ENCODE assay signal across 1 cellular context in the genomic region with DNA sequence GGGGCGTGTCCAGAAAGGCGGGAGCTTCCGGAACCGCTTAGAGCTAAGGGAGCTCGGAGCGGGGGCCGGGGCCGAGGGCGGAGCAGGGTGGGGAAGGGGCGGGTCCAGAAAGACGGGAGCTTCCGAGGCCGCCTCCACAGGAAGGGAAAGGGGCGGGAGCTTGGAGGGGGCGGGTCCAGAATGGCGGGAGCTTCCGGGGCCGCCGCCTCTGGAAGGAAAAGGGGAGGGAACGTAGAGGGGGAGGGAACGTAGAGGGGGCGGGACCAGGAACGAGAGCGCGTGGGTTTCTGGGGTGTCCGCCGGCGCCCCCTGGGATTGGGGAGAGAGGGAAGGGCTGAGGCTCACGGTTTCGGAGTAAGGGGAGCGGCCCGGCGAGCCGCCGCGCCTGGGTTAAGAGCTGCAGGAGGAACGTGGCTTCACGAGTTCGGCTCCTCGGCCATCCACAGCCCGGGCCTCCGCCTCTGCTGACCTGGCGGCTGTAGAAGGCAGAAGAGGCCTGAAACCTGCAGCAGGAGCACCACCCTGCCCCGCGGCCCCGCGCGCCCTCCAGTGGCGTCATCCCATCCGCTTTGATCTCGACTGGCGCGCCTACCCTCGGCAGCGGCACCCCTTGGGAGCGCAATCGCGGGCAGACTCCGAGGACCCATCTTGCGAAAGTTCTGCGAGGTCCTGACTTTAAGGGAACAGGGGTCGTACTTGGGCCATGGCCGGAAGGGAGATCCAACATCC.
A peak's percentile ranks its signal among the peaks of the same experiment; 100 is the strongest.
TF ChIP-seq lines count a peak whose summit lies in the region.

No MANE protein-coding gene starts in this region.

TF ChIP-seq in K562, 482 proteins besides CTCF, POLR2A, EP300 and RAD21 (continued from another document):
- TF ChIP-seq, protein P1, sequence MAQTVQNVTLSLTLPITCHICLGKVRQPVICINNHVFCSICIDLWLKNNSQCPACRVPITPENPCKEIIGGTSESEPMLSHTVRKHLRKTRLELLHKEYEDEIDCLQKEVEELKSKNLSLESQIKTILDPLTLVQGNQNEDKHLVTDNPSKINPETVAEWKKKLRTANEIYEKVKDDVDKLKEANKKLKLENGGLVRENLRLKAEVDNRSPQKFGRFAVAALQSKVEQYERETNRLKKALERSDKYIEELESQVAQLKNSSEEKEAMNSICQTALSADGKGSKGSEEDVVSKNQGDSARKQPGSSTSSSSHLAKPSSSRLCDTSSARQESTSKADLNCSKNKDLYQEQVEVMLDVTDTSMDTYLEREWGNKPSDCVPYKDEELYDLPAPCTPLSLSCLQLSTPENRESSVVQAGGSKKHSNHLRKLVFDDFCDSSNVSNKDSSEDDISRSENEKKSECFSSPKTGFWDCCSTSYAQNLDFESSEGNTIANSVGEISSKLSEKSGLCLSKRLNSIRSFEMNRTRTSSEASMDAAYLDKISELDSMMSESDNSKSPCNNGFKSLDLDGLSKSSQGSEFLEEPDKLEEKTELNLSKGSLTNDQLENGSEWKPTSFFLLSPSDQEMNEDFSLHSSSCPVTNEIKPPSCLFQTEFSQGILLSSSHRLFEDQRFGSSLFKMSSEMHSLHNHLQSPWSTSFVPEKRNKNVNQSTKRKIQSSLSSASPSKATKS (CRISPR knock-in tag; IDR thresholded peaks at IDR 0.05): no peak
- TF ChIP-seq, protein P2, sequence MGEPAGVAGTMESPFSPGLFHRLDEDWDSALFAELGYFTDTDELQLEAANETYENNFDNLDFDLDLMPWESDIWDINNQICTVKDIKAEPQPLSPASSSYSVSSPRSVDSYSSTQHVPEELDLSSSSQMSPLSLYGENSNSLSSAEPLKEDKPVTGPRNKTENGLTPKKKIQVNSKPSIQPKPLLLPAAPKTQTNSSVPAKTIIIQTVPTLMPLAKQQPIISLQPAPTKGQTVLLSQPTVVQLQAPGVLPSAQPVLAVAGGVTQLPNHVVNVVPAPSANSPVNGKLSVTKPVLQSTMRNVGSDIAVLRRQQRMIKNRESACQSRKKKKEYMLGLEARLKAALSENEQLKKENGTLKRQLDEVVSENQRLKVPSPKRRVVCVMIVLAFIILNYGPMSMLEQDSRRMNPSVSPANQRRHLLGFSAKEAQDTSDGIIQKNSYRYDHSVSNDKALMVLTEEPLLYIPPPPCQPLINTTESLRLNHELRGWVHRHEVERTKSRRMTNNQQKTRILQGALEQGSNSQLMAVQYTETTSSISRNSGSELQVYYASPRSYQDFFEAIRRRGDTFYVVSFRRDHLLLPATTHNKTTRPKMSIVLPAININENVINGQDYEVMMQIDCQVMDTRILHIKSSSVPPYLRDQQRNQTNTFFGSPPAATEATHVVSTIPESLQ (CRISPR knock-in tag; IDR thresholded peaks at IDR 0.05): 0 out of 2 replicates have a peak, but pooled peaks have one; percentile 83
- TF ChIP-seq SAP30 (IDR thresholded peaks at IDR 0.05; ENCODE audit: borderline replicate concordance, insufficient read depth, low read depth, low read length, poor library complexity, severe bottlenecking) (peak; percentile 73), ZNF165 (CRISPR knock-in tag; IDR thresholded peaks at IDR 0.05; ENCODE audit: borderline replicate concordance) (0 out of 2 replicates have a peak, but pooled peaks have one; percentile 50), NFYB (IDR thresholded peaks at IDR 0.05; ENCODE audit: extremely low read depth, insufficient read length) (no peak), BRD9 (IDR thresholded peaks at IDR 0.05; ENCODE audit: low read depth, partially characterized antibody) (peak; percentile 86), PRPF4 (IDR thresholded peaks at IDR 0.05; ENCODE audit: insufficient read depth, low read depth, low read length, poor library complexity, severe bottlenecking) (no peak), POLR3A (IDR thresholded peaks at IDR 0.05; ENCODE audit: borderline replicate concordance, extremely low read depth, insufficient read depth, insufficient read length) (no peak), ARID2 (IDR thresholded peaks at IDR 0.05) (peak; percentile 60; the same call in 1 of the 2 replicates), TCFL5 (CRISPR knock-in tag; conservative IDR thresholded peaks at IDR 0.05) (no peak), SUPT5H (IDR thresholded peaks at IDR 0.05) (peak; percentile 92), ZNF77 (CRISPR knock-in tag; IDR thresholded peaks at IDR 0.05) (no peak), NFIC (IDR thresholded peaks at IDR 0.05) (peak; percentile 52), HDAC1 (IDR thresholded peaks at IDR 0.05) (peak in 1 of 2 experiments; percentile 85; a peak in 2 of 4 replicates), ZNF444 (CRISPR knock-in tag; IDR thresholded peaks at IDR 0.05) (no peak), ATF7 (IDR thresholded peaks at IDR 0.05) (peak; percentile 91), STAG1 (CRISPR knock-in tag; IDR thresholded peaks at IDR 0.05; ENCODE audit: borderline replicate concordance) (peak; percentile 96), BHLHE40 (IDR thresholded peaks at IDR 0.05; ENCODE audit: low read length) (peak; percentile 60; the same call in 1 of the 2 replicates), TAF9B (IDR thresholded peaks at IDR 0.05; ENCODE audit: partially characterized antibody) (peak; percentile 34), NR2C2 (CRISPR knock-in tag; IDR thresholded peaks at IDR 0.05) (0 out of 2 replicates have a peak, but pooled peaks have one; percentile 63), NR2C2 (tag; IDR thresholded peaks at IDR 0.05) (peak; percentile 35; the same call in 1 of the 2 replicates), CREM (IDR thresholded peaks at IDR 0.05; ENCODE audit: low read depth) (peak; percentile 91)
- TF ChIP-seq, protein P3, sequence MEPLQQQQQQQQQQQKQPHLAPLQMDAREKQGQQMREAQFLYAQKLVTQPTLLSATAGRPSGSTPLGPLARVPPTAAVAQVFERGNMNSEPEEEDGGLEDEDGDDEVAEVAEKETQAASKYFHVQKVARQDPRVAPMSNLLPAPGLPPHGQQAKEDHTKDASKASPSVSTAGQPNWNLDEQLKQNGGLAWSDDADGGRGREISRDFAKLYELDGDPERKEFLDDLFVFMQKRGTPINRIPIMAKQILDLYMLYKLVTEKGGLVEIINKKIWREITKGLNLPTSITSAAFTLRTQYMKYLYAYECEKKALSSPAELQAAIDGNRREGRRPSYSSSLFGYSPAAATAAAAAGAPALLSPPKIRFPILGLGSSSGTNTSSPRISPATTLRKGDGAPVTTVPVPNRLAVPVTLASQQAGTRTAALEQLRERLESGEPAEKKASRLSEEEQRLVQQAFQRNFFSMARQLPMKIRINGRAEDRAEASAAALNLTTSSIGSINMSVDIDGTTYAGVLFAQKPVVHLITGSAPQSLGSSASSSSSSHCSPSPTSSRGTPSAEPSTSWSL (CRISPR knock-in tag; IDR thresholded peaks at IDR 0.05; ENCODE audit: borderline replicate concordance): 0 out of 2 replicates have a peak, but pooled peaks have one; percentile 13
- TF ChIP-seq, protein P4, sequence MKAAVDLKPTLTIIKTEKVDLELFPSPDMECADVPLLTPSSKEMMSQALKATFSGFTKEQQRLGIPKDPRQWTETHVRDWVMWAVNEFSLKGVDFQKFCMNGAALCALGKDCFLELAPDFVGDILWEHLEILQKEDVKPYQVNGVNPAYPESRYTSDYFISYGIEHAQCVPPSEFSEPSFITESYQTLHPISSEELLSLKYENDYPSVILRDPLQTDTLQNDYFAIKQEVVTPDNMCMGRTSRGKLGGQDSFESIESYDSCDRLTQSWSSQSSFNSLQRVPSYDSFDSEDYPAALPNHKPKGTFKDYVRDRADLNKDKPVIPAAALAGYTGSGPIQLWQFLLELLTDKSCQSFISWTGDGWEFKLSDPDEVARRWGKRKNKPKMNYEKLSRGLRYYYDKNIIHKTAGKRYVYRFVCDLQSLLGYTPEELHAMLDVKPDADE (conservative IDR thresholded peaks at IDR 0.05; ENCODE audit: control insufficient read depth, low read depth, low read length): peak; percentile 82
